8 cellular contexts compared by ENCODE assay signal in the genomic region with DNA sequence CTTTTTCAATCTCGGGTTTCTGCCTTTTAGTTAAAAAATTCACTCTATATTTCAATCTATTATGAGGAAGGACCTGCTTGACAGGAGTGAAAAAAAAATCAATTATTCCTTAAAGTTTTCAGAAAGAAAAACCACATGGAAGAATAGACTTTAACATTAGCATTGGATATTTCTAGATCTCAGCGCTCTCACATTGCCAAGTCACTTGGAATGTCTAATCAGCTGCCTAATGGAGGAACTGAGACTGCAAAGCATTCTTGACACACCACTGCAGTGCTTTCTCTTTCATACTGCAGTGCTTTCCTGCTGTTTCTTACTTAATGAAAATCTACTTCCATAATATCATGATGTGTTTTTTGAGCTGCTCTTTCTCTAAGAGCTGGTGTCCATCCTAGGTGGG. TPM values are rescaled to one million over a fixed set of nuclear protein-coding genes. Genes with fewer than 3 reads are reported as not detected.
A peak's percentile ranks its signal among the peaks of the same experiment; 100 is the strongest.
DNase-seq lines count a peak whose midpoint lies in the region; ATAC-seq and TF ChIP-seq lines count a peak whose summit lies in the region.

No MANE protein-coding gene starts in this region.

- peaks cover 37 to 44% of the 10 kb centered on the region in 2 donors for H3K4me1 Mint-ChIP-seq in effector memory CD8-positive, alpha-beta T cell (ENCODE audit: low read depth in 2 of 2)

- H3K27ac ChIP-seq in DOHH2 (ENCODE audit: low read depth, low read length): peak overlapping the region; percentile 92
- peak overlapping the region; percentile 48 for H3K27ac ChIP-seq in KOPT-K1 (ENCODE audit: low read depth, low read length, poor library complexity, severe bottlenecking)

- H3K4me3 Mint-ChIP-seq in effector memory CD8-positive, alpha-beta T cell: peak overlapping the region; percentile 46 to 66

- H3F3A ChIP-seq in DOHH2 (ENCODE audit: control insufficient read depth, insufficient read depth): peaks cover 15% of the 10 kb centered on the region

- H3K36me3 ChIP-seq in DOHH2 (ENCODE audit: control insufficient read depth, low read length) (no peaks in the 10 kb centered on the region), KOPT-K1 (ENCODE audit: insufficient read depth, low read length) (no peaks in the 10 kb centered on the region)

- TF ChIP-seq CTCF in DOHH2 (IDR thresholded peaks at IDR 0.05; ENCODE audit: low read depth, low read length, poor library complexity, severe bottlenecking) (no peak), omental fat pad (IDR thresholded peaks at IDR 0.05) (no peak)

- H3K9me3 ChIP-seq in DOHH2 (ENCODE audit: control insufficient read depth, insufficient read depth, low read length) (no peaks in the 10 kb centered on the region), KOPT-K1 (ENCODE audit: insufficient read depth, low read length, poor library complexity, severe bottlenecking) (no peaks in the 10 kb centered on the region)

- no peaks in the 10 kb centered on the region for H3K27me3 ChIP-seq in DOHH2 (ENCODE audit: control insufficient read depth, low read length)

- ATAC-seq in GM21381 (IDR thresholded peaks at IDR 0.05; ENCODE audit: unreplicated experiment) (peak; percentile 54), omental fat pad (ENCODE audit: low FRiP score) (peak; percentile 27)
- peak; percentile 27 for ATAC-seq in effector memory CD8-positive, alpha-beta T cell (replicated peaks)

- peak overlapping the region; percentile 72 for H3K4me2 ChIP-seq in DOHH2 (ENCODE audit: low read length)

- H3K27ac Mint-ChIP-seq in effector memory CD8-positive, alpha-beta T cell: peak overlapping the region; percentile 92 to 93

- H3K4me3 ChIP-seq in DOHH2 (ENCODE audit: low read length): peak overlapping the region; percentile 56

- H3K9me2 ChIP-seq in DOHH2 (replicated peaks; ENCODE audit: control insufficient read depth, low read length): no peaks in the 10 kb centered on the region

- DNase-seq in effector memory CD8-positive, alpha-beta T cell: no peak
- DNase-seq in omental fat pad (ENCODE audit: low spot score): no peak
- no peak for DNase-seq in SHP77 (lab: John Stamatoyannopoulos, UW)
- no peak for DNase-seq in OCI-M2 (lab: John Stamatoyannopoulos, UW; ENCODE audit: unreplicated experiment)
- no peak for DNase-seq in DMS79 treated with DMSO at 0.1 percent for 48 hours (lab: John Stamatoyannopoulos, UW)

- peaks cover 3% of the 10 kb centered on the region for H3K36me3 Mint-ChIP-seq in effector memory CD8-positive, alpha-beta T cell (ENCODE audit: insufficient read depth)

- no peaks in the 10 kb centered on the region for H3K79me2 ChIP-seq in DOHH2 (ENCODE audit: control insufficient read depth, low read length)

- no peaks in the 10 kb centered on the region for H3K27me3 Mint-ChIP-seq in effector memory CD8-positive, alpha-beta T cell

- H3K9me3 Mint-ChIP-seq in effector memory CD8-positive, alpha-beta T cell: no peaks in the 10 kb centered on the region

- H3K4me1 ChIP-seq in DOHH2 (ENCODE audit: control insufficient read depth, low read length): peaks cover 43% of the 10 kb centered on the region

- no peaks in the 10 kb centered on the region for H4K20me1 ChIP-seq in DOHH2 (ENCODE audit: control insufficient read depth, insufficient read depth, low read depth, low read length)

RNA-seq across cellular contexts. Expression of gene MCM3, which starts 20.4 kb away (rescaled TPM):
- 10 to 100 TPM; 24.8 to 43.0 (median 32.3) TPM for total RNA-seq in omental fat pad

RNA-seq across cellular contexts. Expression of gene PAQR8, which starts 57.0 kb away (rescaled TPM):
- 1 to 10 TPM; 1.5 to 7.9 (median 3.6) TPM for total RNA-seq in omental fat pad
